Comparison of ENCODE assay signal across 9 cellular contexts in the genomic region with DNA sequence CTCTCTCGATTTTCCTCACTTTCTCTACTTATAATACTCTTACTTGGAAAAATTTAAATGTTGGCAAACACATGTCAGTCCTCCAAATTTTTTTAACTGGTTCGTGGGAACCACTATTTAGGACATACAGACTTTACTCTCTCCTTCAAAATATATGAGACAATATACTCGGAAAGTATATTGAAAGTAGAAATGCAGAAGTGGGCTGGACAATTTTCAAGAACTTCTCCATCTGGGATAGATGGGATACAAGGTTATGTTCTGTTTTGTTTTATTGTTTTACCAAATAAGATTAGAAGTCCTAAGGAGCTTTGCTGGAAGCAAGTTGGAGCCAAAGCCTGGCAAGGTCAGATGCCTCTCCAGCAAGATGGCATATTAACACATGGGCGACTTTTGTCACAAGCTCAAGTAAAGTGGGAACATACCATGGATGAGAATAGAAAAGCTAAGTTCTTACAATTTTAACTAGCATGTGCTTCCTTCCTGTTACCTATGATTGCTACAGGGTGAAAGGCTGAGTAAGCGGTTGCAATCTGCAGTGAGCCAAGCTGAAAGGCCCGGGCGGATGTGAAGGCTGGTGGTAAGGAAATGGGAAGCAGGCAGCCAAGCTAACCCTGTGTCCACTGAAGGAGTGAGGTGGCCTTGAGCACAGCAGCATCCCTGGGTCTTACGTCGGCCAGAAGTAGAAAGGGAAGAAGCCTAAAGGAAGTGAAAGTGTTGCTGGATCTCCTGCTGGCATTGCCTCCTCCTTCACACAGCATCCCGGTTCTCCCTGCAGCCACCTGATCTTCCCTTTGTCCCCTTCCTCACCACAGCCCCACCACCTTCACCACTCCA. TPM values are rescaled to one million over a fixed set of nuclear protein-coding genes. Genes with fewer than 3 reads are reported as not detected.
DNase-seq lines count a peak whose midpoint lies in the region; FAIRE-seq and TF ChIP-seq lines count a peak whose summit lies in the region.
"Had no signal": no experiment of that assay in that cellular context is flagged by ENCODE, and none has a peak within 500 bp of the region (broad histone marks: within the 10 kb centered on the region; RNA-seq: fewer than 3 reads in every experiment).

No MANE protein-coding gene starts in this region.

- H3K36me3 Mint-ChIP-seq in IgD-negative memory B cell (peaks cover 4% of the 10 kb centered on the region), progenitor cell of endocrine pancreas (ENCODE audit: insufficient read depth) (no peaks in the 10 kb centered on the region)
- peaks cover 29% of the 10 kb centered on the region for H3K36me3 Mint-ChIP-seq in activated T-helper 1 cell treated with anti-CD3 and anti-CD28 coated beads, Interleukin-12 subunit alpha, Interleukin-12 subunit beta, Interleukin-2, Interleukin-4 antibody, amounts not matched to agents 30 ng/mL and 10 ng/mL and 1 ng/mL, durations not matched to agents 14 hours and 24 hours and 36 hours (ENCODE audit: low read depth)
- H3K36me3 Mint-ChIP-seq in stimulated activated naive CD8-positive, alpha-beta T cell treated with anti-CD3 and anti-CD28 coated beads, Interleukin-15, Interleukin-2, amounts not matched to agents 100 ng/mL and 50 ng/mL, for 24 hours (ENCODE audit: low read depth) = no peaks in the 10 kb centered on the region
- H3K36me3 Mint-ChIP-seq: brain had no signal

- H3K9ac ChIP-seq in keratinocyte (ENCODE audit: control insufficient read depth, extremely low read depth, insufficient read depth, low read length) = no peak overlapping the region

- H3K9me1 ChIP-seq in keratinocyte (ENCODE audit: control insufficient read depth, extremely low read depth, insufficient read depth, low read length) = no peaks in the 10 kb centered on the region

- no peak for TF ChIP-seq POLR2A in prostate gland (IDR thresholded peaks at IDR 0.05)

- H3K4me3 ChIP-seq in keratinocyte (ENCODE audit: control insufficient read depth in 2 of 3, extremely low read depth in 1 of 3, insufficient read depth in 2 of 3, low read depth in 1 of 3, low read length in 3 of 3) (no peak overlapping the region), prostate gland (no peak overlapping the region)

- 84% methylated on average over 10 of the region's 10 CpGs for WGBS in prostate gland

- peak overlapping the region; percentile 3 for H3K4me2 ChIP-seq in keratinocyte (ENCODE audit: control insufficient read depth, extremely low read depth, insufficient read depth, low read depth, low read length)

- no peak for DNase-seq in GM18507 (ENCODE audit: extremely low spot score, insufficient read length, low read depth)
- DNase-seq in activated T-helper 1 cell treated with anti-CD3 and anti-CD28 coated beads, Interleukin-12 subunit alpha, Interleukin-12 subunit beta, Interleukin-2, Interleukin-4 antibody, amounts not matched to agents 30 ng/mL and 10 ng/mL and 1 ng/mL, durations not matched to agents 14 hours and 24 hours and 36 hours (ENCODE audit: low spot score) = no peak
- no peak for DNase-seq in keratinocyte (ENCODE audit: low read depth, low spot score)
- no peak for DNase-seq in EL
- no peak for DNase-seq in prostate gland (ENCODE audit: low spot score)
- no peak for DNase-seq in progenitor cell of endocrine pancreas (ENCODE audit: low spot score, unreplicated experiment)

- H3K27ac ChIP-seq in keratinocyte (ENCODE audit: control insufficient read depth, insufficient read depth, low read length) (no peak overlapping the region), prostate gland (no peak overlapping the region)

- peak overlapping the region; percentile 76 to 99 (median 88) for H3K4me3 Mint-ChIP-seq in IgD-negative memory B cell
- H3K4me3 Mint-ChIP-seq in activated T-helper 1 cell treated with anti-CD3 and anti-CD28 coated beads, Interleukin-12 subunit alpha, Interleukin-12 subunit beta, Interleukin-2, Interleukin-4 antibody, amounts not matched to agents 30 ng/mL and 10 ng/mL and 1 ng/mL, durations not matched to agents 14 hours and 24 hours and 36 hours = peak overlapping the region; percentile 74
- peak overlapping the region; percentile 75 for H3K4me3 Mint-ChIP-seq in stimulated activated naive CD8-positive, alpha-beta T cell treated with anti-CD3 and anti-CD28 coated beads, Interleukin-15, Interleukin-2, amounts not matched to agents 100 ng/mL and 50 ng/mL, for 24 hours
- no peak overlapping the region for H3K4me3 Mint-ChIP-seq in progenitor cell of endocrine pancreas (ENCODE audit: low read depth)
- H3K4me3 Mint-ChIP-seq: brain had no signal

- dilution Hi-C loops in keratinocyte (cut with MboI; ENCODE audit: extremely low pct_ligation_motif_present, low sequenced_read_pairs) = no loop called here

- peak overlapping the region; percentile 4 for H2AFZ ChIP-seq in keratinocyte (ENCODE audit: control insufficient read depth, low read length)

- H3K27ac Mint-ChIP-seq in IgD-negative memory B cell = peak overlapping the region; percentile 73 to 99 (median 93)
- H3K27ac Mint-ChIP-seq in activated T-helper 1 cell treated with anti-CD3 and anti-CD28 coated beads, Interleukin-12 subunit alpha, Interleukin-12 subunit beta, Interleukin-2, Interleukin-4 antibody, amounts not matched to agents 30 ng/mL and 10 ng/mL and 1 ng/mL, durations not matched to agents 14 hours and 24 hours and 36 hours = peak overlapping the region; percentile 92
- H3K27ac Mint-ChIP-seq in stimulated activated naive CD8-positive, alpha-beta T cell treated with anti-CD3 and anti-CD28 coated beads, Interleukin-15, Interleukin-2, amounts not matched to agents 100 ng/mL and 50 ng/mL, for 24 hours = peak overlapping the region; percentile 84
- no peak overlapping the region for H3K27ac Mint-ChIP-seq in progenitor cell of endocrine pancreas

- H3K36me3 ChIP-seq in keratinocyte (ENCODE audit: control insufficient read depth in 2 of 2, extremely low read depth in 1 of 2, insufficient read depth in 2 of 2, low read length in 2 of 2) (no peaks in the 10 kb centered on the region), prostate gland (no peaks in the 10 kb centered on the region)

- peaks cover 0 to 2% (median 0%) of the 10 kb centered on the region in 3 donors for H3K9me3 Mint-ChIP-seq in IgD-negative memory B cell
- H3K9me3 Mint-ChIP-seq in activated T-helper 1 cell treated with anti-CD3 and anti-CD28 coated beads, Interleukin-12 subunit alpha, Interleukin-12 subunit beta, Interleukin-2, Interleukin-4 antibody, amounts not matched to agents 30 ng/mL and 10 ng/mL and 1 ng/mL, durations not matched to agents 14 hours and 24 hours and 36 hours = no peaks in the 10 kb centered on the region
- H3K9me3 Mint-ChIP-seq in stimulated activated naive CD8-positive, alpha-beta T cell treated with anti-CD3 and anti-CD28 coated beads, Interleukin-15, Interleukin-2, amounts not matched to agents 100 ng/mL and 50 ng/mL, for 24 hours = no peaks in the 10 kb centered on the region
- no peaks in the 10 kb centered on the region for H3K9me3 Mint-ChIP-seq in progenitor cell of endocrine pancreas (ENCODE audit: low read depth)
- H3K9me3 Mint-ChIP-seq: brain had no signal

- H3K9me3 ChIP-seq in keratinocyte (ENCODE audit: control insufficient read depth, low read depth, low read length) = no peaks in the 10 kb centered on the region
- H3K9me3 ChIP-seq in prostate gland = no peaks in the 10 kb centered on the region

- H3K4me1 ChIP-seq in keratinocyte (ENCODE audit: control insufficient read depth, extremely low read depth, insufficient read depth, low read length) (peaks cover 45% of the 10 kb centered on the region), prostate gland (replicated peaks) (peaks cover 3% of the 10 kb centered on the region)

- TF ChIP-seq CTCF in keratinocyte (optimal IDR thresholded peaks at IDR 0.05 in 1 of 3, IDR thresholded peaks at IDR 0.05 in 1 of 3, conservative IDR thresholded peaks at IDR 0.05 in 1 of 3; ENCODE audit: extremely low read depth in 1 of 3, insufficient read depth in 2 of 3, low read length in 3 of 3) (no peak), prostate gland (IDR thresholded peaks at IDR 0.05) (no peak), progenitor cell of endocrine pancreas (IDR thresholded peaks at IDR 0.05; ENCODE audit: unreplicated experiment) (no peak)

- peaks cover 28% of the 10 kb centered on the region for H3K79me2 ChIP-seq in keratinocyte (ENCODE audit: control insufficient read depth, insufficient read depth, low read length)

- no peaks in the 10 kb centered on the region for H4K20me1 ChIP-seq in keratinocyte (ENCODE audit: control insufficient read depth, extremely low read depth, insufficient read depth, low read length)

- H3K27me3 Mint-ChIP-seq in IgD-negative memory B cell = no peaks in the 10 kb centered on the region
- H3K27me3 Mint-ChIP-seq in activated T-helper 1 cell treated with anti-CD3 and anti-CD28 coated beads, Interleukin-12 subunit alpha, Interleukin-12 subunit beta, Interleukin-2, Interleukin-4 antibody, amounts not matched to agents 30 ng/mL and 10 ng/mL and 1 ng/mL, durations not matched to agents 14 hours and 24 hours and 36 hours (ENCODE audit: insufficient read depth) = no peaks in the 10 kb centered on the region
- no peaks in the 10 kb centered on the region for H3K27me3 Mint-ChIP-seq in stimulated activated naive CD8-positive, alpha-beta T cell treated with anti-CD3 and anti-CD28 coated beads, Interleukin-15, Interleukin-2, amounts not matched to agents 100 ng/mL and 50 ng/mL, for 24 hours
- H3K27me3 Mint-ChIP-seq in progenitor cell of endocrine pancreas = peaks cover 38% of the 10 kb centered on the region

- intact Hi-C loops in activated T-helper 1 cell treated with anti-CD3 and anti-CD28 coated beads, Interleukin-12 subunit alpha, Interleukin-12 subunit beta, Interleukin-2, Interleukin-4 antibody, amounts not matched to agents 30 ng/mL and 10 ng/mL and 1 ng/mL, durations not matched to agents 14 hours and 24 hours and 36 hours (cut with micrococcal nuclease) = loop anchor here (10.0 kb wide), 1 partner anchor 1140 kb away; no protein-coding TSS in a partner anchor
- intact Hi-C loops in prostate gland (cut with DNase I) = no loop called here

- H3K4me1 Mint-ChIP-seq in IgD-negative memory B cell (peaks cover 47 to 58% (median 57%) of the 10 kb centered on the region in 3 donors), progenitor cell of endocrine pancreas (ENCODE audit: low read depth) (no peaks in the 10 kb centered on the region)
- peaks cover 83% of the 10 kb centered on the region for H3K4me1 Mint-ChIP-seq in activated T-helper 1 cell treated with anti-CD3 and anti-CD28 coated beads, Interleukin-12 subunit alpha, Interleukin-12 subunit beta, Interleukin-2, Interleukin-4 antibody, amounts not matched to agents 30 ng/mL and 10 ng/mL and 1 ng/mL, durations not matched to agents 14 hours and 24 hours and 36 hours (ENCODE audit: low read depth)
- H3K4me1 Mint-ChIP-seq in stimulated activated naive CD8-positive, alpha-beta T cell treated with anti-CD3 and anti-CD28 coated beads, Interleukin-15, Interleukin-2, amounts not matched to agents 100 ng/mL and 50 ng/mL, for 24 hours (ENCODE audit: low read depth) = peaks cover 72% of the 10 kb centered on the region
- H3K4me1 Mint-ChIP-seq: brain had no signal

- FAIRE-seq in GM18507 (lab: Jason Lieb, UNC) (peak; percentile 90), keratinocyte (lab: Jason Lieb, UNC) (no peak)

- H3K27me3 ChIP-seq in keratinocyte (ENCODE audit: control insufficient read depth, extremely low read depth, insufficient read depth, low read length) (no peaks in the 10 kb centered on the region), prostate gland (replicated peaks; ENCODE audit: insufficient read depth) (no peaks in the 10 kb centered on the region)

RNA-seq across cellular contexts. Expression of a gene that starts 7.1 kb away (rescaled TPM):
- polyA plus RNA-seq in IgD-negative memory B cell = 6.0 TPM
- total RNA-seq in activated T-helper 1 cell treated with anti-CD3 and anti-CD28 coated beads, Interleukin-12 subunit alpha, Interleukin-12 subunit beta, Interleukin-2, Interleukin-4 antibody, amounts not matched to agents 30 ng/mL and 10 ng/mL and 1 ng/mL, durations not matched to agents 14 hours and 24 hours and 36 hours = 12.2 and 13.4 TPM in 2 replicates
- polyA plus RNA-seq in keratinocyte = 2.5 to 3.4 TPM (median 2.5 TPM) in 3 replicates
- polyA plus RNA-seq in keratinocyte (2011; ENCODE audit: low read depth) = 2.5 TPM
- polyA plus RNA-seq in keratinocyte (2011; cell fraction: cytosol; rRNA removed) = 1.5 and 2.4 TPM in 2 replicates
- 3.5 TPM in 2 replicates for polyA plus RNA-seq in keratinocyte (2011; cell fraction: nucleus; rRNA removed)
- 2.4 and 2.9 TPM in 2 replicates for polyA plus RNA-seq in keratinocyte (2012; ENCODE audit: low replicate concordance)
- polyA minus RNA-seq in keratinocyte = 1.2 to 5.5 TPM (median 2.8 TPM) in 3 replicates
- polyA minus RNA-seq in keratinocyte (2011; cell fraction: cytosol; rRNA and poly(A)+ RNA removed) = 2.3 TPM
- polyA minus RNA-seq in keratinocyte (2011; cell fraction: nucleus; rRNA and poly(A)+ RNA removed) = 3.4 and 5.9 TPM in 2 replicates
- total RNA-seq in prostate gland = 10 to 100 TPM; 65.7 to 98.4 TPM
- total RNA-seq in progenitor cell of endocrine pancreas = 0.91 and 1.1 TPM in 2 replicates

RNA-seq across cellular contexts. Expression of a gene that starts 37.3 kb away (rescaled TPM):
- polyA plus RNA-seq in IgD-negative memory B cell (5.6 TPM), keratinocyte (11.5 to 15.6 TPM (median 14.4 TPM) in 3 replicates)
- 3.7 and 4.2 TPM in 2 replicates for total RNA-seq in activated T-helper 1 cell treated with anti-CD3 and anti-CD28 coated beads, Interleukin-12 subunit alpha, Interleukin-12 subunit beta, Interleukin-2, Interleukin-4 antibody, amounts not matched to agents 30 ng/mL and 10 ng/mL and 1 ng/mL, durations not matched to agents 14 hours and 24 hours and 36 hours
- 11.0 TPM for polyA plus RNA-seq in keratinocyte (2011; ENCODE audit: low read depth)
- polyA plus RNA-seq in keratinocyte (2011; cell fraction: cytosol; rRNA removed) = 12.4 and 17.3 TPM in 2 replicates
- polyA plus RNA-seq in keratinocyte (2011; cell fraction: nucleus; rRNA removed) = 8.0 and 10.3 TPM in 2 replicates
- polyA plus RNA-seq in keratinocyte (2012; ENCODE audit: low replicate concordance) = 7.9 and 10.7 TPM in 2 replicates
- 1.4 to 9.3 TPM (median 8.3 TPM) in 3 replicates for polyA minus RNA-seq in keratinocyte
- polyA minus RNA-seq in keratinocyte (2011; cell fraction: cytosol; rRNA and poly(A)+ RNA removed) = 15.5 TPM
- polyA minus RNA-seq in keratinocyte (2011; cell fraction: nucleus; rRNA and poly(A)+ RNA removed) = 5.0 and 5.8 TPM in 2 replicates
- total RNA-seq in prostate gland (10 to 100 TPM; 15.4 to 27.6 TPM), progenitor cell of endocrine pancreas (6.9 and 9.0 TPM in 2 replicates)
